8 cellular contexts compared by ENCODE assay signal in genomic region chr19:10961073-10961762, GRCh38. TPM values are rescaled to one million over a fixed set of nuclear protein-coding genes. Genes with fewer than 3 reads are reported as not detected.
DNase-seq lines count a peak whose midpoint lies in the region; ATAC-seq and TF ChIP-seq lines count a peak whose summit lies in the region.

No MANE protein-coding gene starts in this region.

- CTCF ChIA-PET in naive thymus-derived CD4-positive, alpha-beta T cell (lab: Charles Lee) = no interaction called here

- ATAC-seq in GM19395 (IDR thresholded peaks at IDR 0.05; ENCODE audit: unreplicated experiment) = peak; percentile 29
- peak; percentile 27 for ATAC-seq in HG03442 (IDR thresholded peaks at IDR 0.05; ENCODE audit: unreplicated experiment)
- peak; percentile 54 for ATAC-seq in naive thymus-derived CD4-positive, alpha-beta T cell

- H3K36me3 Mint-ChIP-seq in naive thymus-derived CD4-positive, alpha-beta T cell = peaks cover 0 to 3% (median 0%) of the 10 kb centered on the region in 5 donors

- POLR2A ChIA-PET in naive thymus-derived CD4-positive, alpha-beta T cell (lab: Charles Lee) = interaction anchor here (1.0 to 2.2 kb wide), 2 partner anchors 33 to 126 kb away, joined by 4 to 9 read pairs; partner anchors contain the start of genes TIMM29, TMED1 and YIPF2

- H3K4me1 ChIP-seq in naive thymus-derived CD4-positive, alpha-beta T cell (ENCODE audit: control insufficient read depth in 2 of 2, insufficient read depth in 2 of 2, low read length in 2 of 2) = peaks cover 28 to 33% of the 10 kb centered on the region in 2 donors

- intact Hi-C loops in naive thymus-derived CD4-positive, alpha-beta T cell (cut with micrococcal nuclease) = loop anchor here (1.0 to 5.0 kb wide), 10 partner anchors 18 to 628 kb away; partner anchors contain the start of genes ILF3 (in 2 of the 2), ATG4D (in 1 of the 2), CDKN2D (in 1 of the 2) and KRI1 (in 1 of the 2)

- H3K9me3 ChIP-seq in WERI-Rb-1 (ENCODE audit: severe bottlenecking) = no peaks in the 10 kb centered on the region
- no peaks in the 10 kb centered on the region for H3K9me3 ChIP-seq in naive thymus-derived CD4-positive, alpha-beta T cell (ENCODE audit: control insufficient read depth in 2 of 3, low read length in 3 of 3)

- TF ChIP-seq CTCF in WERI-Rb-1 (IDR thresholded peaks at IDR 0.05; ENCODE audit: low read depth, low read length) (no peak), GM10266 (IDR thresholded peaks at IDR 0.05; ENCODE audit: control insufficient read depth, insufficient read depth, low read depth, missing control alignments) (no peak)

- DNase-seq in CMK (ENCODE audit: low read depth) = peak; percentile 55
- DNase-seq in WERI-Rb-1 = peak; percentile 34
- DNase-seq in fibroblast of gingiva (ENCODE audit: low read depth) = peak; percentile 60
- DNase-seq in naive thymus-derived CD4-positive, alpha-beta T cell = no peak
- DNase-seq in GM10266 (ENCODE audit: extremely low spot score) = no peak
- no peak for DNase-seq in islet precursor cell

- H3K4me1 Mint-ChIP-seq in naive thymus-derived CD4-positive, alpha-beta T cell = peaks cover 24 to 46% (median 37%) of the 10 kb centered on the region in 7 donors

- H3K27ac Mint-ChIP-seq in naive thymus-derived CD4-positive, alpha-beta T cell = peak overlapping the region; percentile 79 to 94 (median 89)

- H3K4me3 ChIP-seq in WERI-Rb-1 (ENCODE audit: low read depth, low read length) = peak overlapping the region; percentile 81
- peak overlapping the region; percentile 70 for H3K4me3 ChIP-seq in naive thymus-derived CD4-positive, alpha-beta T cell (ENCODE audit: low read length)

- H3K9me3 Mint-ChIP-seq in naive thymus-derived CD4-positive, alpha-beta T cell = no peaks in the 10 kb centered on the region

- peak overlapping the region; percentile 84 to 94 (median 90) for H3K4me3 Mint-ChIP-seq in naive thymus-derived CD4-positive, alpha-beta T cell

- peaks cover 16% of the 10 kb centered on the region for H3K36me3 ChIP-seq in WERI-Rb-1
- H3K36me3 ChIP-seq in naive thymus-derived CD4-positive, alpha-beta T cell (ENCODE audit: control insufficient read depth in 2 of 3, insufficient read depth in 3 of 3, low read length in 3 of 3) = no peaks in the 10 kb centered on the region

- H3K27me3 Mint-ChIP-seq in naive thymus-derived CD4-positive, alpha-beta T cell = no peaks in the 10 kb centered on the region

- H3K27ac ChIP-seq in WERI-Rb-1 = peak overlapping the region; percentile 91
- peak overlapping the region; percentile 82 for H3K27ac ChIP-seq in naive thymus-derived CD4-positive, alpha-beta T cell (ENCODE audit: low read depth, low read length)

- no peaks in the 10 kb centered on the region for H3K27me3 ChIP-seq in WERI-Rb-1 (ENCODE audit: insufficient read depth, low read depth, severe bottlenecking)
- no peaks in the 10 kb centered on the region for H3K27me3 ChIP-seq in naive thymus-derived CD4-positive, alpha-beta T cell (ENCODE audit: control insufficient read depth in 2 of 2, insufficient read depth in 2 of 2, low read length in 2 of 2)

RNA-seq across cellular contexts. Expression of gene SMARCA4, which starts 0.4 kb away (rescaled TPM):
- 100 to 1,000 TPM in 4 of 5 experiments, 10 to 100 TPM in 1; 96.0 to 126 (median 104) TPM for total RNA-seq in naive thymus-derived CD4-positive, alpha-beta T cell
- 10 to 100 TPM; 11.8 to 33.9 TPM for polyA plus RNA-seq in naive thymus-derived CD4-positive, alpha-beta T cell

RNA-seq across cellular contexts. Expression of gene TIMM29, which starts 32.6 kb away (rescaled TPM):
- total RNA-seq in naive thymus-derived CD4-positive, alpha-beta T cell = 10 to 100 TPM; 15.8 to 33.4 (median 24.7) TPM
- 10 to 100 TPM; 27.1 to 47.5 TPM for polyA plus RNA-seq in naive thymus-derived CD4-positive, alpha-beta T cell

RNA-seq across cellular contexts. Expression of gene YIPF2, which starts 32.8 kb away (rescaled TPM):
- total RNA-seq in naive thymus-derived CD4-positive, alpha-beta T cell = 10 to 100 TPM; 20.5 to 27.9 (median 26.2) TPM
- 10 to 100 TPM; 11.7 to 12.9 TPM for polyA plus RNA-seq in naive thymus-derived CD4-positive, alpha-beta T cell

Comparison
In these comparisons a context has a peak if more than half of its experiments do, and no peak if none do; other contexts are left out.
1. DNase-seq: peak in CMK (single experiment), WERI-Rb-1 (single experiment) and fibroblast of gingiva (single experiment); none in naive thymus-derived CD4-positive, alpha-beta T cell (0 of 9), GM10266 (single experiment) and islet precursor cell (single experiment).
2. Peak in every context shown above with its lines, with median percentiles within 50 percentile points of each other: ATAC-seq.